In the genomic region with DNA sequence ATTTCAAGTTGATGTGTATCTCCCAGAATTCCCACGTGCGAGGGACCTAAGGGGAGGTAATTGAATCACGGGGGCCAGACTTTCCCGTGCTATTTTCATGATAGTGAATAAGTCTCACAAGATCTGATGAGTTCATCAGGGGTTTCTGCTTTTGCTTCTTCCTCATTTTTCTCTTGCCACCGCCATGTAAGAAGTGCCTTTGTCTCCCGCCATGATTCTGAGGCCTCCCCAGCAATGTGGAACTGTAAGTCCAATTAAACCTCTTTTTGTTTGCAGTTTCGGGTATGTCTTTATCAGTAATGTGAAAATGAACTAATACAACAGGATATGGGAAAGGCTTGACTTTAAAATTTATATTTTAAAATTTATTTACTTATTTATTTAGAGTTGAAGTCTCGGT, we compare ENCODE assay signal across 27 cellular contexts. TPM values are rescaled to one million over a fixed set of nuclear protein-coding genes. Genes with fewer than 3 reads are reported as not detected.
A peak's percentile ranks its signal among the peaks of the same experiment; 100 is the strongest.
DNase-seq lines count a peak whose midpoint lies in the region; ATAC-seq, FAIRE-seq and TF ChIP-seq lines count a peak whose summit lies in the region.
"Had no signal": no experiment of that assay in that cellular context is flagged by ENCODE, and none has a peak within 500 bp of the region (broad histone marks: within the 10 kb centered on the region; RNA-seq: fewer than 3 reads in every experiment).

No MANE protein-coding gene starts in this region.

- H3K9me3 ChIP-seq in CD8-positive, alpha-beta memory T cell (ENCODE audit: low read length): no peaks in the 10 kb centered on the region
- H3K9me3 ChIP-seq in K562 (replicated peaks; ENCODE audit: control insufficient read depth, insufficient read depth, low read depth, low read length): peaks cover 7% of the 10 kb centered on the region; the same call in 1 of the 2 replicates
- H3K9me3 ChIP-seq: A549, SJSA1 had no signal

- peak overlapping the region in 5 of 7 donors; percentile 16 to 80 (median 44) for H3K4me3 Mint-ChIP-seq in CD8-positive, alpha-beta memory T cell
- H3K4me3 Mint-ChIP-seq in nephron progenitor cell: peak overlapping the region; percentile 44
- peak overlapping the region; percentile 42 for H3K4me3 Mint-ChIP-seq in type B pancreatic cell
- H3K4me3 Mint-ChIP-seq: H9 had no signal

- no peak for TF ChIP-seq POLR2A in K562 (conservative IDR thresholded peaks at IDR 0.05)

- peaks cover 34% of the 10 kb centered on the region for H3K79me2 ChIP-seq in K562 (ENCODE audit: control insufficient read depth, insufficient read depth, low read length)

- H3K27me3 Mint-ChIP-seq in CD8-positive, alpha-beta memory T cell: peaks cover 9 to 19% of the 10 kb centered on the region in 2 donors
- H3K27me3 Mint-ChIP-seq in nephron progenitor cell (ENCODE audit: low read depth, poor library complexity): peaks cover 22% of the 10 kb centered on the region
- H3K27me3 Mint-ChIP-seq in type B pancreatic cell: peaks cover 15% of the 10 kb centered on the region

- H3K4me1 Mint-ChIP-seq in CD8-positive, alpha-beta memory T cell: peaks cover 26 to 37% (median 35%) of the 10 kb centered on the region in 3 donors
- peaks cover 29% of the 10 kb centered on the region for H3K4me1 Mint-ChIP-seq in nephron progenitor cell
- H3K4me1 Mint-ChIP-seq in type B pancreatic cell (ENCODE audit: unreplicated experiment): peaks cover 14% of the 10 kb centered on the region

- TF ChIP-seq RAD21 in K562 (CRISPR knock-in tag; conservative IDR thresholded peaks at IDR 0.05 in 1 of 2, IDR thresholded peaks at IDR 0.05 in 1 of 2): no peak

- no peak for ATAC-seq in K562
- ATAC-seq in GM21717 (IDR thresholded peaks at IDR 0.05; ENCODE audit: unreplicated experiment): no peak
- ATAC-seq in HG03280 (IDR thresholded peaks at IDR 0.05; ENCODE audit: unreplicated experiment): no peak
- ATAC-seq: A549 had no signal

- no peaks in the 10 kb centered on the region for H4K20me1 ChIP-seq in K562 (replicated peaks; ENCODE audit: control insufficient read depth, insufficient read depth, low read length)

- CTCF ChIA-PET in CD8-positive, alpha-beta memory T cell (lab: Charles Lee): interaction anchor here (2.1 kb wide), 2 partner anchors 31 to 50 kb away, joined by 9 to 16 read pairs; partner anchors contain the start of gene KRTCAP2
- CTCF ChIA-PET in K562 (lab: Yijun Ruan, JAX; ENCODE audit: low intra/inter-chr PET ratio): no interaction called here

- no peak for FAIRE-seq in K562 (lab: Jason Lieb, UNC)
- FAIRE-seq: A549, HTR-8/SVneo had no signal

- no peak for TF ChIP-seq EP300 in K562 (IDR thresholded peaks at IDR 0.05; ENCODE audit: low read length)

- TF ChIP-seq CTCF in K562 (IDR thresholded peaks at IDR 0.05 in 2 of 3, conservative IDR thresholded peaks at IDR 0.05 in 1 of 3; ENCODE audit: insufficient read depth in 2 of 3, low read depth in 1 of 3, low read length in 3 of 3): no peak
- TF ChIP-seq CTCF in nephron progenitor cell (IDR thresholded peaks at IDR 0.05): no peak
- TF ChIP-seq CTCF in type B pancreatic cell (conservative IDR thresholded peaks at IDR 0.05): no peak

- no peak overlapping the region for H3K27ac ChIP-seq in CD8-positive, alpha-beta memory T cell (ENCODE audit: low read depth, low read length)
- no peak overlapping the region for H3K27ac ChIP-seq in K562 (ENCODE audit: extremely low read depth, low read depth, low read length)
- H3K27ac ChIP-seq: A549, GM23248, KMS-11, SJSA1 had no signal

- peaks cover 0 to 10% (median 3%) of the 10 kb centered on the region in 3 donors for H3K36me3 Mint-ChIP-seq in CD8-positive, alpha-beta memory T cell
- H3K36me3 Mint-ChIP-seq in nephron progenitor cell (ENCODE audit: low read depth) (peaks cover 16% of the 10 kb centered on the region), type B pancreatic cell (peaks cover 4% of the 10 kb centered on the region)

- BruUV-seq in K562 (replicated peaks; lab: Mats Ljungman, UMichigan): no TSS peak

- peaks cover 16% of the 10 kb centered on the region for H3K4me1 ChIP-seq in CD8-positive, alpha-beta memory T cell (ENCODE audit: insufficient read depth, low read length)
- H3K4me1 ChIP-seq in K562 (replicated peaks in 1 of 2; ENCODE audit: control insufficient read depth in 2 of 2, insufficient read depth in 2 of 2, low read length in 2 of 2): peaks cover 21 to 32% of the 10 kb centered on the region in 2 experiments

- no peaks in the 10 kb centered on the region for H3K9me1 ChIP-seq in K562 (ENCODE audit: control insufficient read depth, insufficient read depth, low read length)

- intact Hi-C loops in K562 (cut with micrococcal nuclease): loop anchor here (2.0 kb wide), 1 partner anchor 47 kb away; no protein-coding TSS in a partner anchor

- H3K9ac ChIP-seq in K562 (ENCODE audit: insufficient read depth in 1 of 2, low read depth in 2 of 2, low read length in 2 of 2): no peak overlapping the region
- H3K9ac ChIP-seq: GM23248, KMS-11 had no signal

- DNase-seq in CD8-positive, alpha-beta memory T cell: no peak
- no peak for DNase-seq in K562 (ENCODE audit: extremely low read depth in 1 of 4, low spot score in 3 of 4)
- DNase-seq in nephron progenitor cell: no peak
- DNase-seq in type B pancreatic cell (ENCODE audit: extremely low spot score, unreplicated experiment): no peak
- DNase-seq in NCI-H2081 (lab: John Stamatoyannopoulos, UW): no peak
- DNase-seq: AML-193; C1 segment of cervical spinal cord; COR-L47; DMS53; GM23248; H9; NCI-H1092; NCI-H1417 treated with DMSO at 0.1 percent for 48 hours; NCI-H1694 treated with DMSO at 0.1 percent for 48 hours; NCI-H2107; NCI-H524 treated with DMSO at 0.1 percent for 48 hours; NCI-H774; NK-92 treated with Interleukin-12 subunit alpha and Interleukin-12 subunit beta, amount 100 ng/mL, for 24 hours; Right ventricle myocardium superior; RPMI8226; T-helper 1 cell had no signal

- H2AFZ ChIP-seq in K562 (ENCODE audit: low read depth, low read length): peak overlapping the region; percentile 29
- H2AFZ ChIP-seq: GM23248 had no signal

- in situ Hi-C loops in K562 (cut with MboI): no loop called here

- H3K4me3 ChIP-seq in CD8-positive, alpha-beta memory T cell (ENCODE audit: low read length): no peak overlapping the region
- H3K4me3 ChIP-seq in K562: no peak overlapping the region
- H3K4me3 ChIP-seq: A549, GM23248, SJSA1 had no signal

- H3K27me3 ChIP-seq in CD8-positive, alpha-beta memory T cell (ENCODE audit: insufficient read depth, low read length, poor library complexity, severe bottlenecking): no peaks in the 10 kb centered on the region
- no peaks in the 10 kb centered on the region for H3K27me3 ChIP-seq in K562 (ENCODE audit: control insufficient read depth in 2 of 2, insufficient read depth in 2 of 2, low read length in 2 of 2)
- H3K27me3 ChIP-seq: SJSA1 had no signal

- 53% methylated on average over 8 of the region's 8 CpGs for WGBS in K562 (ENCODE audit: insufficient coverage, low coverage, missing lambda C conversion rate)

- H3K27ac Mint-ChIP-seq in CD8-positive, alpha-beta memory T cell: peak overlapping the region in 2 of 8 donors; percentile 2 to 30
- no peak overlapping the region for H3K27ac Mint-ChIP-seq in nephron progenitor cell
- H3K27ac Mint-ChIP-seq in type B pancreatic cell: no peak overlapping the region
- H3K27ac Mint-ChIP-seq: H9 had no signal

- no peak overlapping the region for H3K4me2 ChIP-seq in K562 (ENCODE audit: insufficient read depth, low read length)
- H3K4me2 ChIP-seq: A549 had no signal

- no peaks in the 10 kb centered on the region for H3K36me3 ChIP-seq in CD8-positive, alpha-beta memory T cell (ENCODE audit: insufficient read depth, low read length)
- peaks cover 21% of the 10 kb centered on the region for H3K36me3 ChIP-seq in K562 (ENCODE audit: control insufficient read depth, insufficient read depth, low read length)

- POLR2A ChIA-PET in CD8-positive, alpha-beta memory T cell (lab: Charles Lee): no interaction called here
- POLR2A ChIA-PET in K562 (lab: Yijun Ruan, JAX): interaction anchor here (0.9 kb wide), 1 partner anchor 26 kb away, joined by 3 read pairs; no protein-coding TSS in a partner anchor

- no peaks in the 10 kb centered on the region for H3K9me3 Mint-ChIP-seq in CD8-positive, alpha-beta memory T cell
- H3K9me3 Mint-ChIP-seq in nephron progenitor cell (no peaks in the 10 kb centered on the region), type B pancreatic cell (no peaks in the 10 kb centered on the region)
- H3K9me3 Mint-ChIP-seq: H9 had no signal

RNA-seq across cellular contexts. Expression of gene DPM3, which starts 1.5 kb away (rescaled TPM):
- 10 to 100 TPM; 38.9 to 40.9 TPM for total RNA-seq in CD8-positive, alpha-beta memory T cell
- polyA plus RNA-seq in CD8-positive, alpha-beta memory T cell: 120 TPM
- total RNA-seq in K562 (2011; cell fraction: chromatin; rRNA removed; ENCODE audit: low replicate concordance): 7.1 and 27.9 TPM in 2 replicates
- 73.0 and 77.4 TPM in 2 replicates for total RNA-seq in K562 (2011; cell fraction: nucleolus; rRNA removed)
- total RNA-seq in K562 (2011; cell fraction: nucleoplasm; rRNA removed): 47.4 and 60.5 TPM in 2 replicates
- 41.3 and 45.1 TPM in 2 replicates for total RNA-seq in K562 (2014; rRNA removed)
- total RNA-seq in K562 (2014; rRNA removed; fragmentation: Illumina TruSeq; extraction: Trizol): 1.8 and 3.7 TPM in 2 replicates
- total RNA-seq in K562 (2015; rRNA removed; fragmentation: Illumina TruSeq; extraction: Trizol): 34.2 and 40.0 TPM in 2 replicates
- 92.1 and 94.2 TPM in 2 replicates for total RNA-seq in K562 (2021)
- polyA plus RNA-seq in K562 (2011; rRNA removed): 27.1 and 62.3 TPM in 2 replicates
- 209 and 283 TPM in 2 replicates for polyA plus RNA-seq in K562 (2011; cell fraction: cytosol; rRNA removed)
- 63.1 and 75.1 TPM in 2 replicates for polyA plus RNA-seq in K562 (2011; cell fraction: nucleus; rRNA removed)
- 123 and 131 TPM in 2 replicates for polyA plus RNA-seq in K562 (2012)
- polyA plus RNA-seq in K562 (2014; fragmentation: Illumina TruSeq; extraction: Trizol): 8.6 and 59.7 TPM in 2 replicates
- polyA plus RNA-seq in K562 (2014; fragmentation: Nextera tagmentation; extraction: Ambion mirVana): 10 to 100 TPM; 12.6 to 36.4 TPM
- polyA plus RNA-seq in K562 (2014; rRNA removed): 120 and 141 TPM in 2 replicates
- polyA minus RNA-seq in K562 (2011; rRNA and poly(A)+ RNA removed): 6.0 and 10.0 TPM in 2 replicates
- polyA minus RNA-seq in K562 (2011; cell fraction: cytosol; rRNA and poly(A)+ RNA removed): 11.5 and 13.6 TPM in 2 replicates
- polyA minus RNA-seq in K562 (2011; cell fraction: nucleus; rRNA and poly(A)+ RNA removed): 12.2 and 13.9 TPM in 2 replicates
- total RNA-seq in type B pancreatic cell (ENCODE audit: low replicate concordance): 73.9 and 75.3 TPM in 2 replicates

RNA-seq across cellular contexts. Expression of gene SLC50A1, which starts 6.1 kb away (rescaled TPM):
- 10 to 100 TPM; 43.4 to 47.2 TPM for total RNA-seq in CD8-positive, alpha-beta memory T cell
- polyA plus RNA-seq in CD8-positive, alpha-beta memory T cell: 49.5 TPM
- 42.6 and 72.0 TPM in 2 replicates for total RNA-seq in K562 (2011; cell fraction: chromatin; rRNA removed; ENCODE audit: low replicate concordance)
- total RNA-seq in K562 (2011; cell fraction: nucleolus; rRNA removed): 92.6 and 100 TPM in 2 replicates
- 93.1 and 101 TPM in 2 replicates for total RNA-seq in K562 (2011; cell fraction: nucleoplasm; rRNA removed)
- total RNA-seq in K562 (2014; rRNA removed) (59.2 and 68.1 TPM in 2 replicates), K562 (2014; rRNA removed; fragmentation: Illumina TruSeq; extraction: Trizol) (52.2 and 58.7 TPM in 2 replicates), K562 (2015; rRNA removed; fragmentation: Illumina TruSeq; extraction: Trizol) (62.7 and 64.0 TPM in 2 replicates), K562 (2021) (46.5 and 50.0 TPM in 2 replicates), type B pancreatic cell (ENCODE audit: low replicate concordance) (27.8 and 43.0 TPM in 2 replicates)
- polyA plus RNA-seq in K562 (2011; rRNA removed) (88.3 and 91.9 TPM in 2 replicates), K562 (2014; fragmentation: Illumina TruSeq; extraction: Trizol) (86.2 and 96.6 TPM in 2 replicates), K562 (2014; fragmentation: Nextera tagmentation; extraction: Ambion mirVana) (100 to 1,000 TPM; 103 to 132 TPM), K562 (2014; rRNA removed) (91.7 and 99.4 TPM in 2 replicates)
- 161 TPM in 2 replicates for polyA plus RNA-seq in K562 (2011; cell fraction: cytosol; rRNA removed)
- 30.6 and 31.3 TPM in 2 replicates for polyA plus RNA-seq in K562 (2011; cell fraction: nucleus; rRNA removed)
- 55.7 and 78.0 TPM in 2 replicates for polyA plus RNA-seq in K562 (2012)
- 36.3 and 45.8 TPM in 2 replicates for polyA minus RNA-seq in K562 (2011; rRNA and poly(A)+ RNA removed)
- polyA minus RNA-seq in K562 (2011; cell fraction: cytosol; rRNA and poly(A)+ RNA removed): 23.1 and 29.2 TPM in 2 replicates
- polyA minus RNA-seq in K562 (2011; cell fraction: nucleus; rRNA and poly(A)+ RNA removed): 8.1 and 9.3 TPM in 2 replicates

RNA-seq across cellular contexts. Expression of gene EFNA1, which starts 14.1 kb away (rescaled TPM):
- under 1 TPM; 0.16 to 0.31 TPM for total RNA-seq in CD8-positive, alpha-beta memory T cell
- 1.3 TPM for polyA plus RNA-seq in CD8-positive, alpha-beta memory T cell
- 5.1 and 11.1 TPM in 2 replicates for total RNA-seq in K562 (2011; cell fraction: chromatin; rRNA removed; ENCODE audit: low replicate concordance)
- total RNA-seq in K562 (2011; cell fraction: nucleolus; rRNA removed): 14.3 and 14.5 TPM in 2 replicates
- total RNA-seq in K562 (2011; cell fraction: nucleoplasm; rRNA removed): 10.1 and 15.0 TPM in 2 replicates
- total RNA-seq in K562 (2014; rRNA removed) (2.5 and 2.6 TPM in 2 replicates), K562 (2014; rRNA removed; fragmentation: Illumina TruSeq; extraction: Trizol) (1.9 and 2.1 TPM in 2 replicates), K562 (2015; rRNA removed; fragmentation: Illumina TruSeq; extraction: Trizol) (3.3 and 3.7 TPM in 2 replicates), K562 (2021) (2.6 and 2.7 TPM in 2 replicates), type B pancreatic cell (ENCODE audit: low replicate concordance) (26.1 and 69.9 TPM in 2 replicates)
- polyA plus RNA-seq in K562 (2011; rRNA removed) (9.3 and 14.1 TPM in 2 replicates), K562 (2014; fragmentation: Illumina TruSeq; extraction: Trizol) (3.0 and 3.5 TPM in 2 replicates), K562 (2014; fragmentation: Nextera tagmentation; extraction: Ambion mirVana) (1 to 10 TPM; 3.7 TPM), K562 (2014; rRNA removed) (2.8 and 5.3 TPM in 2 replicates)
- polyA plus RNA-seq in K562 (2011; cell fraction: cytosol; rRNA removed): 12.2 and 13.8 TPM in 2 replicates
- polyA plus RNA-seq in K562 (2011; cell fraction: nucleus; rRNA removed): 9.8 and 11.9 TPM in 2 replicates
- 3.3 and 4.8 TPM in 2 replicates for polyA plus RNA-seq in K562 (2012)
- polyA minus RNA-seq in K562 (2011; rRNA and poly(A)+ RNA removed): 5.8 and 6.6 TPM in 2 replicates
- 8.0 and 16.9 TPM in 2 replicates for polyA minus RNA-seq in K562 (2011; cell fraction: cytosol; rRNA and poly(A)+ RNA removed)
- 3.9 and 4.4 TPM in 2 replicates for polyA minus RNA-seq in K562 (2011; cell fraction: nucleus; rRNA and poly(A)+ RNA removed)
- total RNA-seq: GM23248 had no signal
- polyA plus RNA-seq: GM23248 had no signal

RNA-seq across cellular contexts. Expression of gene KRTCAP2, which starts 31.3 kb away (rescaled TPM):
- 100 to 1,000 TPM; 181 to 207 TPM for total RNA-seq in CD8-positive, alpha-beta memory T cell
- polyA plus RNA-seq in CD8-positive, alpha-beta memory T cell: 576 TPM
- total RNA-seq in K562 (2011; cell fraction: chromatin; rRNA removed; ENCODE audit: low replicate concordance): 114 and 195 TPM in 2 replicates
- 338 and 376 TPM in 2 replicates for total RNA-seq in K562 (2011; cell fraction: nucleolus; rRNA removed)
- 298 TPM in 2 replicates for total RNA-seq in K562 (2011; cell fraction: nucleoplasm; rRNA removed)
- total RNA-seq in K562 (2014; rRNA removed): 211 and 255 TPM in 2 replicates
- 226 and 244 TPM in 2 replicates for total RNA-seq in K562 (2014; rRNA removed; fragmentation: Illumina TruSeq; extraction: Trizol)
- 290 and 294 TPM in 2 replicates for total RNA-seq in K562 (2015; rRNA removed; fragmentation: Illumina TruSeq; extraction: Trizol)
- 243 and 253 TPM in 2 replicates for total RNA-seq in K562 (2021)
- polyA plus RNA-seq in K562 (2011; rRNA removed): 129 and 178 TPM in 2 replicates
- 462 and 551 TPM in 2 replicates for polyA plus RNA-seq in K562 (2011; cell fraction: cytosol; rRNA removed)
- 206 and 232 TPM in 2 replicates for polyA plus RNA-seq in K562 (2011; cell fraction: nucleus; rRNA removed)
- polyA plus RNA-seq in K562 (2012): 327 and 494 TPM in 2 replicates
- 418 and 443 TPM in 2 replicates for polyA plus RNA-seq in K562 (2014; fragmentation: Illumina TruSeq; extraction: Trizol)
- polyA plus RNA-seq in K562 (2014; fragmentation: Nextera tagmentation; extraction: Ambion mirVana): 100 to 1,000 TPM; 429 to 436 TPM
- polyA plus RNA-seq in K562 (2014; rRNA removed): 126 and 196 TPM in 2 replicates
- 153 and 212 TPM in 2 replicates for polyA minus RNA-seq in K562 (2011; rRNA and poly(A)+ RNA removed)
- polyA minus RNA-seq in K562 (2011; cell fraction: cytosol; rRNA and poly(A)+ RNA removed): 167 and 266 TPM in 2 replicates
- 51.4 and 83.0 TPM in 2 replicates for polyA minus RNA-seq in K562 (2011; cell fraction: nucleus; rRNA and poly(A)+ RNA removed)
- 173 and 179 TPM in 2 replicates for total RNA-seq in type B pancreatic cell (ENCODE audit: low replicate concordance)

RNA-seq across cellular contexts. Expression of gene TRIM46, which starts 31.9 kb away (rescaled TPM):
- 1 to 10 TPM; 6.4 to 7.3 TPM for total RNA-seq in CD8-positive, alpha-beta memory T cell
- 0.99 TPM for polyA plus RNA-seq in CD8-positive, alpha-beta memory T cell
- 0.95 and 1.8 TPM in 2 replicates for total RNA-seq in K562 (2011; cell fraction: chromatin; rRNA removed; ENCODE audit: low replicate concordance)
- 0.67 and 0.92 TPM in 2 replicates for total RNA-seq in K562 (2011; cell fraction: nucleolus; rRNA removed)
- total RNA-seq in K562 (2011; cell fraction: nucleoplasm; rRNA removed): 0.66 and 1.1 TPM in 2 replicates
- total RNA-seq in K562 (2014; rRNA removed) (0.04 and 0.05 TPM in 2 replicates), K562 (2014; rRNA removed; fragmentation: Illumina TruSeq; extraction: Trizol) (not detected in 2 replicates), K562 (2015; rRNA removed; fragmentation: Illumina TruSeq; extraction: Trizol) (0.14 TPM in 1 of 2 replicates, not detected in the other), K562 (2021) (0.22 and 0.60 TPM in 2 replicates), type B pancreatic cell (ENCODE audit: low replicate concordance) (2.0 and 8.1 TPM in 2 replicates)
- polyA plus RNA-seq in K562 (2011; rRNA removed) (0.08 and 0.12 TPM in 2 replicates), K562 (2014; fragmentation: Illumina TruSeq; extraction: Trizol) (0.15 and 0.18 TPM in 2 replicates), K562 (2014; fragmentation: Nextera tagmentation; extraction: Ambion mirVana) (not detected), K562 (2014; rRNA removed) (0.11 and 0.41 TPM in 2 replicates)
- polyA plus RNA-seq in K562 (2011; cell fraction: cytosol; rRNA removed): 0.13 and 0.18 TPM in 2 replicates
- 0.59 and 0.64 TPM in 2 replicates for polyA plus RNA-seq in K562 (2011; cell fraction: nucleus; rRNA removed)
- 0.16 and 0.29 TPM in 2 replicates for polyA plus RNA-seq in K562 (2012)
- polyA minus RNA-seq in K562 (2011; rRNA and poly(A)+ RNA removed): 0.09 TPM in 1 of 2 replicates, not detected in the other
- polyA minus RNA-seq in K562 (2011; cell fraction: cytosol; rRNA and poly(A)+ RNA removed): not detected in 2 replicates
- polyA minus RNA-seq in K562 (2011; cell fraction: nucleus; rRNA and poly(A)+ RNA removed): 0.13 TPM in 1 of 2 replicates, not detected in the other
